ENCODE assay signal across 7 cellular contexts in genomic region chr1:202599669-202600431, GRCh38.
DNase-seq lines count a peak whose midpoint lies in the region; ATAC-seq, FAIRE-seq and TF ChIP-seq lines count a peak whose summit lies in the region.

No MANE protein-coding gene starts in this region.

- 8% methylated on average over 16 of the region's 16 CpGs for WGBS in K562 (ENCODE audit: insufficient coverage, low coverage, missing lambda C conversion rate)

- no peak overlapping the region for H3K27ac ChIP-seq in K562 (ENCODE audit: extremely low read depth, low read depth, low read length)

- no peak for TF ChIP-seq EP300 in K562 (IDR thresholded peaks at IDR 0.05; ENCODE audit: low read length)

- CTCF ChIA-PET in K562 (lab: Yijun Ruan, JAX; ENCODE audit: low intra/inter-chr PET ratio): interaction anchor here (0.6 to 3.0 kb wide), 11 partner anchors 13 to 407 kb away, joined by 3 to 17 read pairs (median 3); partner anchors contain the start of gene LGR6

- POLR2A ChIA-PET in K562 (lab: Yijun Ruan, JAX): interaction anchor here (0.7 to 1.0 kb wide), 2 partner anchors 17 to 18 kb away, joined by 3 read pairs; no protein-coding TSS in a partner anchor

- BruUV-seq in K562 (replicated peaks; lab: Mats Ljungman, UMichigan): no TSS peak

- H3K79me2 ChIP-seq in K562 (ENCODE audit: control insufficient read depth, insufficient read depth, low read length): no peaks in the 10 kb centered on the region

- H3K36me3 ChIP-seq in NT2/D1 (ENCODE audit: insufficient read depth, insufficient read length, low read length) (peaks cover 24% of the 10 kb centered on the region), K562 (ENCODE audit: control insufficient read depth, insufficient read depth, low read length) (no peaks in the 10 kb centered on the region)

- H3K4me3 ChIP-seq in NT2/D1 (ENCODE audit: insufficient read length, low read depth) (no peak overlapping the region), K562 (no peak overlapping the region)

- no peaks in the 10 kb centered on the region for H3K27me3 ChIP-seq in NT2/D1 (ENCODE audit: insufficient read depth, insufficient read length)
- peaks cover 2 to 35% of the 10 kb centered on the region in 2 experiments; a peak in 3 of 5 replicates for H3K27me3 ChIP-seq in K562 (ENCODE audit: control insufficient read depth in 2 of 2, insufficient read depth in 2 of 2, low read length in 2 of 2)

- no peak overlapping the region for H3K9ac ChIP-seq in NT2/D1 (ENCODE audit: insufficient read length, low read depth)
- no peak overlapping the region for H3K9ac ChIP-seq in K562 (ENCODE audit: insufficient read depth in 1 of 2, low read depth in 2 of 2, low read length in 2 of 2)

- in situ Hi-C loops in K562 (cut with MboI): no loop called here

- peak; percentile 87 to 91 (median 88) for TF ChIP-seq CTCF in K562 (IDR thresholded peaks at IDR 0.05 in 2 of 3, conservative IDR thresholded peaks at IDR 0.05 in 1 of 3; ENCODE audit: insufficient read depth in 2 of 3, low read depth in 1 of 3, low read length in 3 of 3)

- no peak overlapping the region for H2AFZ ChIP-seq in K562 (ENCODE audit: low read depth, low read length)

- ATAC-seq in HG02588 (IDR thresholded peaks at IDR 0.05; ENCODE audit: unreplicated experiment): peak; percentile 45
- ATAC-seq in K562: peak; percentile 96
- ATAC-seq in HG02938 (IDR thresholded peaks at IDR 0.05; ENCODE audit: unreplicated experiment): no peak

- TF ChIP-seq RAD21 in K562 (CRISPR knock-in tag; conservative IDR thresholded peaks at IDR 0.05 in 1 of 2, IDR thresholded peaks at IDR 0.05 in 1 of 2): peak; percentile 87 to 92

- no peak for TF ChIP-seq POLR2A in K562 (conservative IDR thresholded peaks at IDR 0.05)

- intact Hi-C loops in K562 (cut with micrococcal nuclease): loop anchor here (10.0 kb wide), 2 partner anchors 95 to 255 kb away; partner anchors contain the start of genes PPP1R12B and UBE2T

- DNase-seq in EL: peak; percentile 83
- peak; percentile 80 for DNase-seq in NT2/D1 (ENCODE audit: low read depth, low spot score)
- peak; percentile 74 to 79 (median 75) for DNase-seq in K562 (ENCODE audit: extremely low read depth in 1 of 4, low spot score in 3 of 4)
- DNase-seq in inferior parietal cortex (ENCODE audit: extremely low spot score): peak; percentile 36
- DNase-seq in stimulated activated CD4-positive, alpha-beta T cell treated with anti-CD3 and anti-CD28 coated beads, Interleukin-2, amount 100 ng/mL, for 24 hours: peak; percentile 30 to 54

- no peak overlapping the region for H3K4me2 ChIP-seq in K562 (ENCODE audit: insufficient read depth, low read length)

- peak; percentile 93 for FAIRE-seq in K562 (lab: Jason Lieb, UNC)

- no peaks in the 10 kb centered on the region for H3K9me3 ChIP-seq in NT2/D1 (ENCODE audit: insufficient read depth, low read length)
- H3K9me3 ChIP-seq in K562 (replicated peaks; ENCODE audit: control insufficient read depth, insufficient read depth, low read depth, low read length): no peaks in the 10 kb centered on the region

- H4K20me1 ChIP-seq in K562 (replicated peaks; ENCODE audit: control insufficient read depth, insufficient read depth, low read length): peaks cover 14% of the 10 kb centered on the region

- H3K4me1 ChIP-seq in NT2/D1 (ENCODE audit: insufficient read depth, insufficient read length): peaks cover 6% of the 10 kb centered on the region
- no peaks in the 10 kb centered on the region for H3K4me1 ChIP-seq in K562 (replicated peaks in 1 of 2; ENCODE audit: control insufficient read depth in 2 of 2, insufficient read depth in 2 of 2, low read length in 2 of 2)

- no peaks in the 10 kb centered on the region for H3K9me1 ChIP-seq in K562 (ENCODE audit: control insufficient read depth, insufficient read depth, low read length)

TF ChIP-seq in K562, 482 proteins besides CTCF, POLR2A, EP300 and RAD21 (continues in another document):
- no peak for TF ChIP-seq NR2C2 (CRISPR knock-in tag; IDR thresholded peaks at IDR 0.05)
- TF ChIP-seq NR2C2 (tag; IDR thresholded peaks at IDR 0.05): no peak
- no peak for TF ChIP-seq LCOR (CRISPR knock-in tag; IDR thresholded peaks at IDR 0.05)
- no peak for TF ChIP-seq TBP (optimal IDR thresholded peaks at IDR 0.05; ENCODE audit: low read depth, low read length)
- no peak for TF ChIP-seq DNMT1 (IDR thresholded peaks at IDR 0.05)
- TF ChIP-seq ATF6 (CRISPR knock-in tag; IDR thresholded peaks at IDR 0.05): no peak
- TF ChIP-seq ZNF212 (CRISPR knock-in tag; IDR thresholded peaks at IDR 0.05): no peak
- no peak for TF ChIP-seq TRIM25 (IDR thresholded peaks at IDR 0.05; ENCODE audit: borderline replicate concordance)
- no peak for TF ChIP-seq HDAC8 (tag; IDR thresholded peaks at IDR 0.05)
- TF ChIP-seq ZBTB12 (CRISPR knock-in tag; IDR thresholded peaks at IDR 0.05): no peak
- TF ChIP-seq HLTF (IDR thresholded peaks at IDR 0.05): no peak
- TF ChIP-seq SMC3 (conservative IDR thresholded peaks at IDR 0.05; ENCODE audit: insufficient read depth, low read depth, low read length): peak; percentile 93
- no peak for TF ChIP-seq JUN (IDR thresholded peaks at IDR 0.05; ENCODE audit: borderline replicate concordance, low read depth, low read length)
- no peak for TF ChIP-seq JUN (CRISPR knock-in tag; IDR thresholded peaks at IDR 0.05; ENCODE audit: borderline replicate concordance)
- TF ChIP-seq TCF3 (CRISPR knock-in tag; IDR thresholded peaks at IDR 0.05): no peak
- TF ChIP-seq CTBP1 (IDR thresholded peaks at IDR 0.05; ENCODE audit: borderline replicate concordance): peak; percentile 72; the same call in 1 of the 2 replicates
- no peak for TF ChIP-seq HNRNPL (IDR thresholded peaks at IDR 0.05; ENCODE audit: low read depth, low read length)
- TF ChIP-seq ZBTB34 (CRISPR knock-in tag; IDR thresholded peaks at IDR 0.05): no peak
- TF ChIP-seq PHF8 (IDR thresholded peaks at IDR 0.05; ENCODE audit: borderline replicate concordance, low read length): no peak
- TF ChIP-seq ZNF24 (IDR thresholded peaks at IDR 0.05): peak; percentile 36; the same call in 1 of the 2 replicates
